ENCODE assay signal across 17 cellular contexts in the genomic region with DNA sequence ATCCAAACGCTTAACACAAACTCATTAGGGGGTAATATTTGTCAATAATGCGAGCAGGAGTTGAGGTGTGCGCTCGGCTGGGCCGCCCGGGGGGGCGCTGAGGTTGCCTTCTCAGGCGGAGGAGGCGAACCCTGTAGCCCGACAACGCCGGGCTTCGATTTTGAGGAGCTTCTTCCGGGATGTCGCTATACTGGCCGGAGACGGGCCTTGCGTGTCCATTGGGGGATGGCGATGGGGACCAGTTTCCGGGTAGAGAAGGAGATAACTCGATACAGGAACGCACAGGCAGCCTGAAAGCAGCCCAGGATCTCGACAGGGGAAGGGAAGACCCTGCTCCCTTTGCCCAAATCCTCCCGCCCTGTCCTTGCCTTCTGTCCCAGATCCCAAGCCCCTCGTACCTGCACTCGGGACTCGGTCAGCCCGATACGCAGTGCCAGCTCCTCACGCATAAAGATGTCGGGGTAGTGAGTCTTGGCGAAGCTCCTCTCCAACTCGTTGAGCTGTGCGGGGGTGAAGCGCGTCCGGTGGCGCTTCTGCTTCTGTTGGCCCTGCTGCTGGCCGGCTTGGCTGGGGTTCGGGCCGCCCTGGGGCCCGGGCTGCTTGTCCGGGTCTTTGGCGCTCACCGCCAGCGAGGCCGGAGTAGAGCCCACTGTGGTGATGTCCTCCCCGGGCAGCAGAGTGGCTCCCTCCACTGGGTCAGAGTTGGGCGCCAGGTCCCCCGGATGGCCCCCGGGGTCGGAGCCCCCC. TPM values are rescaled to one million over a fixed set of nuclear protein-coding genes. Genes with fewer than 3 reads are reported as not detected.
DNase-seq lines count a peak whose midpoint lies in the region; ATAC-seq and TF ChIP-seq lines count a peak whose summit lies in the region.
"Had no signal": no experiment of that assay in that cellular context is flagged by ENCODE, and none has a peak within 500 bp of the region (broad histone marks: within the 10 kb centered on the region; RNA-seq: fewer than 3 reads in every experiment).

No MANE protein-coding gene starts in this region.

- no peak for DNase-seq in activated naive CD8-positive, alpha-beta T cell treated with anti-CD3 and anti-CD28 coated beads, Interleukin-2, amount 10 ng/mL, durations not matched to agents 7 days and 5 days
- DNase-seq in activated naive CD8-positive, alpha-beta T cell treated with anti-CD3 and anti-CD28 coated beads, Interleukin-2, amount 50 U/mL, for 24 hours = no peak
- no peak for DNase-seq in WERI-Rb-1
- DNase-seq in mesendoderm = peak; percentile 27
- no peak for DNase-seq in stimulated activated CD4-positive, alpha-beta T cell treated with anti-CD3 and anti-CD28 coated beads, Interleukin-4, amount 100 ng/mL, for 24 hours
- no peak for DNase-seq in dermis blood vessel endothelial cell
- no peak for DNase-seq in NCI-H2171 (lab: John Stamatoyannopoulos, UW)
- DNase-seq: BE2C, DMS79, mammary epithelial cell, right cardiac atrium had no signal

- POLR2A ChIA-PET in activated naive CD8-positive, alpha-beta T cell treated with anti-CD3 and anti-CD28 coated beads, Interleukin-2, amount 10 ng/mL, durations not matched to agents 7 days and 5 days (lab: Charles Lee) = no interaction called here

- H2BK120ac ChIP-seq in mesendoderm (ENCODE audit: low read depth, low read length) = no peak overlapping the region

- H3K4me3 ChIP-seq in WERI-Rb-1 (ENCODE audit: low read depth, low read length) = peak overlapping the region; percentile 50
- H3K4me3 ChIP-seq in mesendoderm (ENCODE audit: low read length) = no peak overlapping the region
- H3K4me3 ChIP-seq: K562 had no signal

- no peak overlapping the region for H3K23ac ChIP-seq in mesendoderm (ENCODE audit: low read length)

- no peak overlapping the region for H3K4me3 Mint-ChIP-seq in activated naive CD8-positive, alpha-beta T cell treated with anti-CD3 and anti-CD28 coated beads, Interleukin-2, amount 10 ng/mL, durations not matched to agents 7 days and 5 days
- H3K4me3 Mint-ChIP-seq in activated naive CD8-positive, alpha-beta T cell treated with anti-CD3 and anti-CD28 coated beads, Interleukin-2, amount 50 U/mL, for 24 hours = no peak overlapping the region

- H3K36me3 ChIP-seq in WERI-Rb-1 (no peaks in the 10 kb centered on the region), mesendoderm (ENCODE audit: control insufficient read depth, insufficient read depth, low read length) (no peaks in the 10 kb centered on the region)
- H3K36me3 ChIP-seq: BE2C, esophagus muscularis mucosa had no signal

- H3K9me3 ChIP-seq in WERI-Rb-1 (ENCODE audit: severe bottlenecking) = no peaks in the 10 kb centered on the region
- H3K9me3 ChIP-seq: BE2C, esophagus muscularis mucosa had no signal

- H3K27me3 ChIP-seq in WERI-Rb-1 (ENCODE audit: insufficient read depth, low read depth, severe bottlenecking) (peaks cover 9% of the 10 kb centered on the region), mesendoderm (ENCODE audit: insufficient read depth, low read length, poor library complexity) (peaks cover 61% of the 10 kb centered on the region)

- H2BK15ac ChIP-seq in mesendoderm (replicated peaks; ENCODE audit: low read depth) = no peak overlapping the region

- peaks cover 2% of the 10 kb centered on the region for H3K4me1 ChIP-seq in mesendoderm (ENCODE audit: control insufficient read depth, low read depth, low read length)
- H3K4me1 ChIP-seq: BE2C had no signal

- no peak for TF ChIP-seq CTCF in WERI-Rb-1 (IDR thresholded peaks at IDR 0.05; ENCODE audit: low read depth, low read length)

- no peak overlapping the region for H3K9ac ChIP-seq in mesendoderm (ENCODE audit: low read length)

- H3K4me1 Mint-ChIP-seq in activated naive CD8-positive, alpha-beta T cell treated with anti-CD3 and anti-CD28 coated beads, Interleukin-2, amount 10 ng/mL, durations not matched to agents 7 days and 5 days = peaks cover 12% of the 10 kb centered on the region
- peaks cover 19% of the 10 kb centered on the region for H3K4me1 Mint-ChIP-seq in activated naive CD8-positive, alpha-beta T cell treated with anti-CD3 and anti-CD28 coated beads, Interleukin-2, amount 50 U/mL, for 24 hours

- peaks cover 2% of the 10 kb centered on the region for H3K36me3 Mint-ChIP-seq in activated naive CD8-positive, alpha-beta T cell treated with anti-CD3 and anti-CD28 coated beads, Interleukin-2, amount 10 ng/mL, durations not matched to agents 7 days and 5 days
- H3K36me3 Mint-ChIP-seq in activated naive CD8-positive, alpha-beta T cell treated with anti-CD3 and anti-CD28 coated beads, Interleukin-2, amount 50 U/mL, for 24 hours (ENCODE audit: low read depth) = peaks cover 10% of the 10 kb centered on the region

- H3K27ac Mint-ChIP-seq in activated naive CD8-positive, alpha-beta T cell treated with anti-CD3 and anti-CD28 coated beads, Interleukin-2, amount 10 ng/mL, durations not matched to agents 7 days and 5 days = peak overlapping the region; percentile 25
- no peak overlapping the region for H3K27ac Mint-ChIP-seq in activated naive CD8-positive, alpha-beta T cell treated with anti-CD3 and anti-CD28 coated beads, Interleukin-2, amount 50 U/mL, for 24 hours
- H3K27ac Mint-ChIP-seq: activated naive CD8-positive, alpha-beta T cell had no signal

- no peak overlapping the region for H3K56ac ChIP-seq in mesendoderm (ENCODE audit: low read length)

- H3K4me2 ChIP-seq in mesendoderm (ENCODE audit: low read length) = no peak overlapping the region

- ATAC-seq in activated naive CD8-positive, alpha-beta T cell treated with anti-CD3 and anti-CD28 coated beads, Interleukin-2, amount 10 ng/mL, durations not matched to agents 7 days and 5 days (ENCODE audit: low read depth) = no peak
- ATAC-seq in activated naive CD8-positive, alpha-beta T cell treated with anti-CD3 and anti-CD28 coated beads, Interleukin-2, amount 50 U/mL, for 24 hours = no peak
- ATAC-seq: K562, Panc1, right cardiac atrium had no signal

- no peak overlapping the region for H3K18ac ChIP-seq in mesendoderm (ENCODE audit: low read length)

- H3K79me2 ChIP-seq in mesendoderm (ENCODE audit: control insufficient read depth, insufficient read depth, low read length) = no peaks in the 10 kb centered on the region

- no CpG with 5 or more reads among the region's 52 CpGs for WGBS in mesendoderm (ENCODE audit: extremely low coverage, insufficient coverage, low lambda C conversion rate)

- no peak overlapping the region for H2BK5ac ChIP-seq in mesendoderm (ENCODE audit: low read length)

- no peak overlapping the region for H2AK5ac ChIP-seq in mesendoderm (ENCODE audit: low read length)

- H3K9me3 Mint-ChIP-seq in activated naive CD8-positive, alpha-beta T cell treated with anti-CD3 and anti-CD28 coated beads, Interleukin-2, amount 10 ng/mL, durations not matched to agents 7 days and 5 days = peaks cover 12% of the 10 kb centered on the region
- H3K9me3 Mint-ChIP-seq in activated naive CD8-positive, alpha-beta T cell treated with anti-CD3 and anti-CD28 coated beads, Interleukin-2, amount 50 U/mL, for 24 hours = peaks cover 23% of the 10 kb centered on the region

- H4K5ac ChIP-seq in mesendoderm (ENCODE audit: low read length) = no peak overlapping the region

- no peak overlapping the region for H4K8ac ChIP-seq in mesendoderm (ENCODE audit: low read depth, low read length)

- no peak overlapping the region for H3K4ac ChIP-seq in mesendoderm (ENCODE audit: low read depth, low read length)

- H3K27ac ChIP-seq in WERI-Rb-1 = no peak overlapping the region
- H3K27ac ChIP-seq in mesendoderm (ENCODE audit: low read depth, low read length) = no peak overlapping the region
- H3K27ac ChIP-seq: esophagus muscularis mucosa had no signal

- H3K27me3 Mint-ChIP-seq in activated naive CD8-positive, alpha-beta T cell treated with anti-CD3 and anti-CD28 coated beads, Interleukin-2, amount 10 ng/mL, durations not matched to agents 7 days and 5 days = peaks cover 88% of the 10 kb centered on the region
- peaks cover 84% of the 10 kb centered on the region for H3K27me3 Mint-ChIP-seq in activated naive CD8-positive, alpha-beta T cell treated with anti-CD3 and anti-CD28 coated beads, Interleukin-2, amount 50 U/mL, for 24 hours

- no peaks in the 10 kb centered on the region for H3K79me1 ChIP-seq in mesendoderm (ENCODE audit: low read length)

RNA-seq across cellular contexts. Expression of gene OTP, which starts 1.9 kb away (rescaled TPM):
- total RNA-seq in activated naive CD8-positive, alpha-beta T cell treated with anti-CD3 and anti-CD28 coated beads, Interleukin-2, amount 10 ng/mL, durations not matched to agents 7 days and 5 days = not detected
- polyA plus RNA-seq in mesendoderm (2013, experiment 1 of 2) = 0.01 TPM
- polyA plus RNA-seq in mesendoderm (2013, experiment 2 of 2) = not detected
- not detected in 2 replicates for total RNA-seq in dermis blood vessel endothelial cell
- total RNA-seq: bronchial epithelial cell, esophagus muscularis mucosa, right cardiac atrium, temporal lobe had no signal
- polyA plus RNA-seq: mammary epithelial cell, right cardiac atrium had no signal
